In the genomic region with DNA sequence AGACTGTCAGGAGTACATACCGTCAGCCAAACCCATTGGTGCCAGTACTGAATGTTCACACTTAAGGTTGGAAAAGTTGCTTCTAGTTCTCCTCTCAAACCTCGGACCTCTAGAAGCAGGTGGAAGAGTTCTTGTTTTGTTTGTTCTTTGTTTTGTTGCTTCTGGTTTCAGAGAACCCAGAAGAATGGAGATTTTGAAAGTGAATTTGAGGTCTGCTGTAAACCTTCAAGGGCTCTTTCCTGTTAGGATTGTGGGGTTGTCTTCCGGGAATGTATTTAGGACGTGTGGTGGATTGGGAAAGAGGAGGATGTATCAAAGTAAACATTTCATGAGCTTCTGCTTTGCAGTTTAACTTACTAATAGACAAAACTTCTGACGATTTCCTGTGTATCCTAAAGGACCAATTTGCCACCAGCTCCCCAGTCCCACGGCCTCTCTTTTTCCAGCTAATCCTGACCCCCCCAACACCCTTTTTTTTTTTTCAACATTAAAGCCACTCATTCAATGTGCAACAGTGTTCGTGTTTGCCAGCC, we compare ENCODE assay signal across 14 cellular contexts. TPM values are rescaled to one million over a fixed set of nuclear protein-coding genes. Genes with fewer than 3 reads are reported as not detected.
DNase-seq lines count a peak whose midpoint lies in the region; ATAC-seq, FAIRE-seq and TF ChIP-seq lines count a peak whose summit lies in the region.
"Had no signal": no experiment of that assay in that cellular context is flagged by ENCODE, and none has a peak within 500 bp of the region (broad histone marks: within the 10 kb centered on the region; RNA-seq: fewer than 3 reads in every experiment).

No MANE protein-coding gene starts in this region.

- H3K27me3 ChIP-seq in HepG2 (ENCODE audit: control insufficient read depth in 1 of 2, insufficient read depth in 2 of 2, low read length in 2 of 2) (no peaks in the 10 kb centered on the region), body of pancreas (no peaks in the 10 kb centered on the region)

- no peak for TF ChIP-seq RAD21 in HepG2 (CRISPR knock-in tag; IDR thresholded peaks at IDR 0.05)

- H3K4me3 Mint-ChIP-seq in stimulated activated effector memory CD8-positive, alpha-beta T cell treated with anti-CD3 and anti-CD28 coated beads, Interleukin-12 subunit alpha, Interleukin-12 subunit beta, amount 100 ng/mL, for 72 hours = no peak overlapping the region

- TF ChIP-seq EP300 in HepG2 (IDR thresholded peaks at IDR 0.05; ENCODE audit: low read depth in 2 of 2, low read length in 2 of 2) (peak in 1 of 2 experiments; percentile 92; a peak in 2 of 4 replicates), HepG2 (CRISPR knock-in tag; IDR thresholded peaks at IDR 0.05; ENCODE audit: borderline replicate concordance) (peak; percentile 95)

- TF ChIP-seq POLR2A in HepG2 (IDR thresholded peaks at IDR 0.05; ENCODE audit: insufficient read depth in 1 of 2, low read depth in 2 of 2, low read length in 2 of 2) = no peak
- TF ChIP-seq POLR2A in body of pancreas (IDR thresholded peaks at IDR 0.05) = no peak
- no peak for TF ChIP-seq POLR2A in GM12892 (IDR thresholded peaks at IDR 0.05; ENCODE audit: low read depth, low read length)

- no TSS peak for BruUV-seq in HepG2 (replicated peaks; lab: Mats Ljungman, UMichigan)

- H3K4me1 ChIP-seq in HepG2 (ENCODE audit: insufficient read depth, low read length) = peaks cover 83% of the 10 kb centered on the region
- peaks cover 11% of the 10 kb centered on the region for H3K4me1 ChIP-seq in body of pancreas

- H4K20me1 ChIP-seq in HepG2 (ENCODE audit: insufficient read depth, low read length) = no peaks in the 10 kb centered on the region

- peak overlapping the region; percentile 11 for H3K27ac Mint-ChIP-seq in stimulated activated effector memory CD8-positive, alpha-beta T cell treated with anti-CD3 and anti-CD28 coated beads, Interleukin-12 subunit alpha, Interleukin-12 subunit beta, amount 100 ng/mL, for 72 hours

- no peak overlapping the region for H2AFZ ChIP-seq in HepG2 (ENCODE audit: low read length)

- no peaks in the 10 kb centered on the region for H3K9me3 Mint-ChIP-seq in stimulated activated effector memory CD8-positive, alpha-beta T cell treated with anti-CD3 and anti-CD28 coated beads, Interleukin-12 subunit alpha, Interleukin-12 subunit beta, amount 100 ng/mL, for 72 hours

- peak overlapping the region; percentile 34 for H3K4me2 ChIP-seq in HepG2 (ENCODE audit: low read depth, low read length)

- CTCF ChIA-PET in HepG2 (lab: Yijun Ruan, JAX; ENCODE audit: low intra/inter-chr PET ratio, low total read pairs) = no interaction called here

- H3K27ac ChIP-seq in HepG2 (ENCODE audit: extremely low read length, insufficient read depth, low read length) (peak overlapping the region; percentile 64), body of pancreas (no peak overlapping the region)
- H3K27ac ChIP-seq: prostate gland had no signal

- ATAC-seq in HepG2 = peak; percentile 75
- no peak for ATAC-seq in stimulated activated effector memory CD8-positive, alpha-beta T cell treated with anti-CD3 and anti-CD28 coated beads, Interleukin-12 subunit alpha, Interleukin-12 subunit beta, amount 100 ng/mL, for 72 hours
- ATAC-seq in HG02973 (IDR thresholded peaks at IDR 0.05; ENCODE audit: unreplicated experiment) = no peak
- no peak for ATAC-seq in body of pancreas

- H3K79me2 ChIP-seq in HepG2 (ENCODE audit: insufficient read depth, low read length) = peaks cover 3% of the 10 kb centered on the region

- in situ Hi-C loops in HepG2 (cut with HindIII; ENCODE audit: extremely low pct_ligation_motif_present, low pct_unique_long_range_greater_than_20kb) = no loop called here

- H3K9me3 ChIP-seq in HepG2 (ENCODE audit: low read length) (no peaks in the 10 kb centered on the region), body of pancreas (no peaks in the 10 kb centered on the region)
- H3K9me3 ChIP-seq: prostate gland had no signal

- intact Hi-C loops in HepG2 (cut with micrococcal nuclease; ENCODE audit: unreplicated experiment) = loop anchor here (5.0 kb wide), 1 partner anchor 187 kb away; no protein-coding TSS in a partner anchor
- intact Hi-C loops in body of pancreas (cut with DNase I) = loop anchor here (10.0 kb wide), 1 partner anchor 191 kb away; no protein-coding TSS in a partner anchor

- TF ChIP-seq CTCF in cardiac fibroblast (IDR thresholded peaks at IDR 0.05; ENCODE audit: low read depth, low read length) (no peak), HepG2 (CRISPR knock-in tag; IDR thresholded peaks at IDR 0.05) (no peak), body of pancreas (IDR thresholded peaks at IDR 0.05) (no peak)

- DNase-seq in H4 (ENCODE audit: low spot score) (peak; percentile 72), cardiac fibroblast (ENCODE audit: low read depth in 2 of 2) (peak; percentile 49 to 57), HepG2 (ENCODE audit: low spot score) (peak; percentile 89), body of pancreas (no peak), GM12892 (ENCODE audit: insufficient read length) (no peak), NCI-H748 treated with DMSO at 0.1 percent for 48 hours (lab: John Stamatoyannopoulos, UW) (no peak)
- DNase-seq in stimulated activated effector memory CD8-positive, alpha-beta T cell treated with anti-CD3 and anti-CD28 coated beads, Interleukin-12 subunit alpha, Interleukin-12 subunit beta, amount 100 ng/mL, for 72 hours (ENCODE audit: low spot score in 2 of 2) = no peak
- DNase-seq: activated CD4-positive, alpha-beta T cell treated with anti-CD3 and anti-CD28 coated beads, Interleukin-2, amount 50 U/mL, for 1 hour; C1 segment of cervical spinal cord; cerebellar nuclear complex; NCI-H146 had no signal

- H3K36me3 Mint-ChIP-seq in stimulated activated effector memory CD8-positive, alpha-beta T cell treated with anti-CD3 and anti-CD28 coated beads, Interleukin-12 subunit alpha, Interleukin-12 subunit beta, amount 100 ng/mL, for 72 hours = no peaks in the 10 kb centered on the region

- H3K9ac ChIP-seq in HepG2 (ENCODE audit: insufficient read depth, low read depth, low read length) = peak overlapping the region; percentile 39

- POLR2A ChIA-PET in HepG2 (lab: Yijun Ruan, JAX) = interaction anchor here (0.6 to 2.4 kb wide), 11 partner anchors 8 to 645 kb away, joined by 3 to 27 read pairs (median 4); partner anchors contain the start of genes TBC1D23 and TFG

- H3K4me3 ChIP-seq in cardiac fibroblast (replicated peaks in 1 of 2; ENCODE audit: low read depth in 2 of 2, low read length in 2 of 2) = no peak overlapping the region
- H3K4me3 ChIP-seq in HepG2 (replicated peaks in 1 of 3; ENCODE audit: insufficient read depth in 1 of 3, low read depth in 2 of 3, low read length in 3 of 3) = peak overlapping the region in 1 of 3 experiments; percentile 2; a peak in 1 of 6 replicates
- H3K4me3 ChIP-seq in body of pancreas = no peak overlapping the region
- H3K4me3 ChIP-seq: prostate gland had no signal

- peak; percentile 59 for FAIRE-seq in HepG2 (lab: Jason Lieb, UNC)
- no peak for FAIRE-seq in GM12892 (lab: Jason Lieb, UNC)
- FAIRE-seq: endothelial cell of umbilical vein had no signal

- H3K36me3 ChIP-seq in HepG2 (replicated peaks in 1 of 2; ENCODE audit: control insufficient read depth in 1 of 2, insufficient read depth in 2 of 2, low read length in 2 of 2) (no peaks in the 10 kb centered on the region), body of pancreas (replicated peaks in 1 of 2; ENCODE audit: insufficient read depth in 1 of 2, low read depth in 2 of 2) (no peaks in the 10 kb centered on the region)
- H3K36me3 ChIP-seq: prostate gland had no signal

- 14% methylated on average over 7 of the region's 7 CpGs for WGBS in HepG2 (ENCODE audit: low lambda C conversion rate)
- 74 to 78% methylated on average over 7 of the region's 7 CpGs for WGBS in body of pancreas, 2 donors

- H3K4me1 Mint-ChIP-seq in stimulated activated effector memory CD8-positive, alpha-beta T cell treated with anti-CD3 and anti-CD28 coated beads, Interleukin-12 subunit alpha, Interleukin-12 subunit beta, amount 100 ng/mL, for 72 hours = peaks cover 18% of the 10 kb centered on the region

TF ChIP-seq in HepG2, 621 proteins besides CTCF, POLR2A, EP300 and RAD21 (continues in another document):
- TF ChIP-seq ZNF747 (CRISPR knock-in tag; IDR thresholded peaks at IDR 0.05; ENCODE audit: borderline replicate concordance) = 0 out of 2 replicates have a peak, but pooled peaks have one; percentile 45
- TF ChIP-seq HMG20A (CRISPR knock-in tag; IDR thresholded peaks at IDR 0.05; ENCODE audit: borderline replicate concordance) = peak; percentile 85; the same call in 1 of the 2 replicates

RNA-seq across cellular contexts. Expression of gene FILIP1L, which starts 50.3 kb away (rescaled TPM):
- total RNA-seq in H4 (2014; rRNA removed; shearing (Covaris generic)) = 30.0 and 37.8 TPM in 2 replicates
- 8.1 and 10.2 TPM in 2 replicates for total RNA-seq in HepG2 (2016; rRNA removed; fragmentation: Illumina TruSeq; extraction: Trizol)
- 1.0 and 1.1 TPM in 2 replicates for total RNA-seq in HepG2 (2016; cell fraction: cytosol; rRNA removed; fragmentation: Illumina TruSeq; extraction: Trizol; ENCODE audit: low read depth)
- 7.7 and 10.2 TPM in 2 replicates for total RNA-seq in HepG2 (2016; cell fraction: insoluble cytoplasmic fraction; rRNA removed; fragmentation: Illumina TruSeq; extraction: Trizol)
- total RNA-seq in HepG2 (2016; cell fraction: membrane; rRNA removed; fragmentation: Illumina TruSeq; extraction: Trizol) = 2.4 and 3.3 TPM in 2 replicates
- total RNA-seq in HepG2 (2016; cell fraction: nucleus; rRNA removed; fragmentation: Illumina TruSeq; extraction: Trizol) = 5.5 and 5.9 TPM in 2 replicates
- polyA plus RNA-seq in HepG2 (2011; rRNA removed) = 166 and 187 TPM in 2 replicates
- 125 and 126 TPM in 2 replicates for polyA plus RNA-seq in HepG2 (2011; cell fraction: cytosol; rRNA removed)
- 122 and 131 TPM in 2 replicates for polyA plus RNA-seq in HepG2 (2011; cell fraction: nucleus; rRNA removed)
- 68.2 and 110 TPM in 2 replicates for polyA plus RNA-seq in HepG2 (2012)
- 0.85 and 0.89 TPM in 2 replicates for polyA plus RNA-seq in HepG2 (2016; cell fraction: cytosol; fragmentation: Illumina TruSeq; extraction: Trizol; ENCODE audit: low read depth)
- 13.3 and 13.4 TPM in 2 replicates for polyA plus RNA-seq in HepG2 (2016; cell fraction: insoluble cytoplasmic fraction; fragmentation: Illumina TruSeq; extraction: Trizol; ENCODE audit: low read depth)
- polyA plus RNA-seq in HepG2 (2016; cell fraction: membrane; fragmentation: Illumina TruSeq; extraction: Trizol; ENCODE audit: low read depth) = 1.5 and 2.1 TPM in 2 replicates
- 8.6 and 9.7 TPM in 2 replicates for polyA plus RNA-seq in HepG2 (2016; cell fraction: nucleus; fragmentation: Illumina TruSeq; extraction: Trizol; ENCODE audit: insufficient read depth, low read depth)
- 0.05 and 92.6 TPM in 2 replicates for polyA minus RNA-seq in HepG2 (2011; rRNA and poly(A)+ RNA removed; ENCODE audit: low replicate concordance)
- 131 and 135 TPM in 2 replicates for polyA minus RNA-seq in HepG2 (2011; cell fraction: cytosol; rRNA and poly(A)+ RNA removed)
- 134 and 197 TPM in 2 replicates for polyA minus RNA-seq in HepG2 (2011; cell fraction: nucleus; rRNA and poly(A)+ RNA removed)
- total RNA-seq in body of pancreas = 10 to 100 TPM; 27.8 to 47.8 TPM
- 2.6 TPM for polyA plus RNA-seq in GM12892 (2012; ENCODE audit: missing spikeins)

Comparison
In these comparisons a context has a peak if more than half of its experiments do, and no peak if none do; other contexts are left out.
1. DNase-seq: peak in H4 (single experiment), cardiac fibroblast (2 of 2) and HepG2 (single experiment); none in stimulated activated effector memory CD8-positive, alpha-beta T cell treated with anti-CD3 and anti-CD28 coated beads, Interleukin-12 subunit alpha, Interleukin-12 subunit beta, amount 100 ng/mL, for 72 hours (0 of 2), body of pancreas (0 of 4), GM12892 (single experiment) and NCI-H748 treated with DMSO at 0.1 percent for 48 hours (single experiment).